ENCODE assay signal across 25 cellular contexts in genomic region chr19:3323026-3323425, GRCh38.
"Had no signal": no experiment of that assay in that cellular context is flagged by ENCODE, and none has a peak within 500 bp of the region (broad histone marks: within the 10 kb centered on the region; RNA-seq: fewer than 3 reads in every experiment).

No MANE protein-coding gene starts in this region.

- H3K4me3 ChIP-seq: gastrocnemius medialis, left lung, lung, pancreas, psoas muscle, testis, transverse colon had no signal

- H3K4me1 Mint-ChIP-seq: activated CD4-positive, alpha-beta T cell treated with anti-CD3 and anti-CD28 coated beads for 36 hours; activated naive CD8-positive, alpha-beta T cell treated with anti-CD3 and anti-CD28 coated beads, Interleukin-2, amount 50 U/mL, for 24 hours; nephron progenitor cell had no signal

- H3K36me3 ChIP-seq: gastrocnemius medialis, left lung, pancreas, transverse colon had no signal

- DNase-seq: activated CD4-positive, alpha-beta T cell treated with anti-CD3 and anti-CD28 coated beads for 36 hours; activated CD4-positive, alpha-beta T cell treated with anti-CD3 and anti-CD28 coated beads, Interleukin-2, amount 50 U/mL, for 4 hours; activated CD4-positive, CD25-positive, alpha-beta regulatory T cell; activated CD8-positive, alpha-beta memory T cell treated with anti-CD3 and anti-CD28 coated beads, Interleukin-2, amount 50 U/mL, for 4 hours; activated gamma-delta T cell; activated naive CD4-positive, alpha-beta T cell treated with anti-CD3 and anti-CD28 coated beads, Interleukin-2, amount 50 U/mL, for 16 hours; activated naive CD8-positive, alpha-beta T cell treated with anti-CD3 and anti-CD28 coated beads, Interleukin-2, amount 50 U/mL, for 24 hours; activated T-cell treated with anti-CD3 and anti-CD28 coated beads, Interleukin-2, amount 50 U/mL, for 24 hours; amygdala; caudate nucleus; cortex of kidney; effector memory CD8-positive, alpha-beta T cell; erythroblast; gastrocnemius medialis; glutamatergic neuron; left lung; nephron progenitor cell; psoas muscle; stimulated activated CD4-positive, alpha-beta T cell treated with anti-CD3 and anti-CD28 coated beads, Interleukin-15, amount 100 ng/mL, for 24 hours; stimulated activated CD4-positive, alpha-beta T cell treated with anti-CD3 and anti-CD28 coated beads, Interleukin-2, amount 100 ng/mL, for 24 hours; stimulated activated naive CD4-positive, alpha-beta T cell; testis; transverse colon had no signal

- H3K9me3 ChIP-seq: gastrocnemius medialis, left lung, pancreas, psoas muscle, testis, transverse colon had no signal

- H3K4me1 ChIP-seq: gastrocnemius medialis, testis had no signal

- H3K9me3 Mint-ChIP-seq: activated naive CD8-positive, alpha-beta T cell treated with anti-CD3 and anti-CD28 coated beads, Interleukin-2, amount 50 U/mL, for 24 hours; activated T-cell treated with anti-CD3 and anti-CD28 coated beads, Interleukin-2, amount 50 U/mL, for 24 hours; effector memory CD8-positive, alpha-beta T cell; nephron progenitor cell had no signal

- H3K4me3 Mint-ChIP-seq: activated CD4-positive, alpha-beta T cell treated with anti-CD3 and anti-CD28 coated beads for 36 hours; activated naive CD8-positive, alpha-beta T cell treated with anti-CD3 and anti-CD28 coated beads, Interleukin-2, amount 50 U/mL, for 24 hours; activated T-cell treated with anti-CD3 and anti-CD28 coated beads, Interleukin-2, amount 50 U/mL, for 24 hours; effector memory CD8-positive, alpha-beta T cell; nephron progenitor cell had no signal

- H3K27ac Mint-ChIP-seq: activated CD4-positive, alpha-beta T cell treated with anti-CD3 and anti-CD28 coated beads for 36 hours; activated naive CD8-positive, alpha-beta T cell treated with anti-CD3 and anti-CD28 coated beads, Interleukin-2, amount 50 U/mL, for 24 hours; activated T-cell treated with anti-CD3 and anti-CD28 coated beads, Interleukin-2, amount 50 U/mL, for 24 hours; nephron progenitor cell had no signal

- H3K27ac ChIP-seq: gastrocnemius medialis, left lung, pancreas, psoas muscle, testis, transverse colon had no signal

- H3K27me3 ChIP-seq: pancreas, testis had no signal

- ATAC-seq: activated CD4-positive, alpha-beta T cell treated with anti-CD3 and anti-CD28 coated beads for 36 hours; activated naive CD8-positive, alpha-beta T cell treated with anti-CD3 and anti-CD28 coated beads, Interleukin-2, amount 50 U/mL, for 24 hours; effector memory CD8-positive, alpha-beta T cell; gastrocnemius medialis; left lung; pancreas; psoas muscle had no signal
